8 cellular contexts compared by ENCODE assay signal in genomic region chrX:16892504-16893362, GRCh38. TPM values are rescaled to one million over a fixed set of nuclear protein-coding genes. Genes with fewer than 3 reads are reported as not detected.
DNase-seq lines count a peak whose midpoint lies in the region; ATAC-seq, FAIRE-seq and TF ChIP-seq lines count a peak whose summit lies in the region.

No MANE protein-coding gene starts in this region.

- H3K27me3 ChIP-seq in HUES64 (ENCODE audit: insufficient read depth, low read length): no peaks in the 10 kb centered on the region
- H3K27me3 ChIP-seq in endothelial cell of umbilical vein (ENCODE audit: control insufficient read depth in 2 of 2, insufficient read depth in 2 of 2, low read length in 2 of 2): no peaks in the 10 kb centered on the region
- H3K27me3 ChIP-seq in suprapubic skin: no peaks in the 10 kb centered on the region

- H2AFZ ChIP-seq in endothelial cell of umbilical vein (ENCODE audit: low read depth, low read length): peak overlapping the region; percentile 56

- TF ChIP-seq POLR2A in endothelial cell of umbilical vein (IDR thresholded peaks at IDR 0.05; ENCODE audit: low read depth, low read length) (no peak), suprapubic skin (IDR thresholded peaks at IDR 0.05) (no peak)

- POLR2A ChIA-PET in activated CD8-positive, alpha-beta T cell treated with anti-CD3 and anti-CD28 coated beads, Interleukin-2, amount 10 ng/mL, durations not matched to agents 7 days and 5 days (lab: Charles Lee): no interaction called here
- POLR2A ChIA-PET in endothelial cell of umbilical vein (lab: Charles Lee): no interaction called here

- H3K4me2 ChIP-seq in endothelial cell of umbilical vein (ENCODE audit: insufficient read depth, low read length): no peak overlapping the region

- peaks cover 3% of the 10 kb centered on the region for H3K27me3 Mint-ChIP-seq in activated CD8-positive, alpha-beta T cell treated with anti-CD3 and anti-CD28 coated beads, Interleukin-2, amount 10 ng/mL, durations not matched to agents 7 days and 5 days (ENCODE audit: low read depth)

- H3K9me1 ChIP-seq in endothelial cell of umbilical vein (replicated peaks; ENCODE audit: control insufficient read depth, extremely low read depth, insufficient read depth, low read length): no peaks in the 10 kb centered on the region

- no TSS peak for BruUV-seq in endothelial cell of umbilical vein (replicated peaks; lab: Mats Ljungman, UMichigan)

- dilution Hi-C loops in endothelial cell of umbilical vein (cut with MboI; ENCODE audit: extremely low pct_ligation_motif_present, low sequenced_read_pairs): no loop called here

- H3K36me3 ChIP-seq in HUES64 (ENCODE audit: insufficient read depth, low read length) (no peaks in the 10 kb centered on the region), endothelial cell of umbilical vein (ENCODE audit: control insufficient read depth in 2 of 2, extremely low read depth in 1 of 2, insufficient read depth in 2 of 2, low read length in 2 of 2) (no peaks in the 10 kb centered on the region), suprapubic skin (no peaks in the 10 kb centered on the region)

- 26% methylated on average over 7 of the region's 9 CpGs for WGBS in HUES64
- 14% methylated on average over 9 of the region's 9 CpGs for WGBS in suprapubic skin

- CTCF ChIA-PET in activated CD8-positive, alpha-beta T cell treated with anti-CD3 and anti-CD28 coated beads, Interleukin-2, amount 10 ng/mL, durations not matched to agents 7 days and 5 days (lab: Charles Lee): interaction anchor here (0.5 to 2.5 kb wide), 7 partner anchors 8 to 161 kb away, joined by 3 to 23 read pairs (median 3); partner anchors contain the start of gene REPS2
- CTCF ChIA-PET in endothelial cell of umbilical vein (lab: Charles Lee): interaction anchor here (0.6 to 4.0 kb wide), 18 partner anchors 9 to 229 kb away, joined by 3 to 48 read pairs (median 3); no protein-coding TSS in a partner anchor

- H3K4me1 ChIP-seq in HUES64 (ENCODE audit: insufficient read depth, low read length) (no peaks in the 10 kb centered on the region), endothelial cell of umbilical vein (ENCODE audit: control insufficient read depth, extremely low read depth, insufficient read depth, low read length) (no peaks in the 10 kb centered on the region), suprapubic skin (no peaks in the 10 kb centered on the region)

- H3K27ac Mint-ChIP-seq in activated CD8-positive, alpha-beta T cell treated with anti-CD3 and anti-CD28 coated beads, Interleukin-2, amount 10 ng/mL, durations not matched to agents 7 days and 5 days: no peak overlapping the region

- peaks cover 17% of the 10 kb centered on the region for H3K4me1 Mint-ChIP-seq in activated CD8-positive, alpha-beta T cell treated with anti-CD3 and anti-CD28 coated beads, Interleukin-2, amount 10 ng/mL, durations not matched to agents 7 days and 5 days (ENCODE audit: low read depth)

- ATAC-seq in GM19395 (IDR thresholded peaks at IDR 0.05; ENCODE audit: unreplicated experiment): peak; percentile 91
- peak; percentile 66 for ATAC-seq in activated CD8-positive, alpha-beta T cell treated with anti-CD3 and anti-CD28 coated beads, Interleukin-2, amount 10 ng/mL, durations not matched to agents 7 days and 5 days

- no peaks in the 10 kb centered on the region for H3K9me3 ChIP-seq in HUES64 (ENCODE audit: insufficient read depth, low read depth, low read length)
- no peaks in the 10 kb centered on the region for H3K9me3 ChIP-seq in endothelial cell of umbilical vein (replicated peaks; ENCODE audit: control insufficient read depth, insufficient read depth, low read length)
- H3K9me3 ChIP-seq in suprapubic skin: no peaks in the 10 kb centered on the region

- no peaks in the 10 kb centered on the region for H3K79me2 ChIP-seq in endothelial cell of umbilical vein (ENCODE audit: control insufficient read depth, insufficient read depth, low read length)

- no peaks in the 10 kb centered on the region for H4K20me1 ChIP-seq in endothelial cell of umbilical vein (replicated peaks; ENCODE audit: control insufficient read depth, extremely low read depth, insufficient read depth, low read length)

- intact Hi-C loops in endothelial cell of umbilical vein (cut with micrococcal nuclease): loop anchor here (1.0 to 2.0 kb wide), 2 partner anchors 66 to 154 kb away; no protein-coding TSS in a partner anchor

- H3K4me3 Mint-ChIP-seq in activated CD8-positive, alpha-beta T cell treated with anti-CD3 and anti-CD28 coated beads, Interleukin-2, amount 10 ng/mL, durations not matched to agents 7 days and 5 days: no peak overlapping the region

- TF ChIP-seq CTCF in endothelial cell of umbilical vein (IDR thresholded peaks at IDR 0.05; ENCODE audit: extremely low read depth in 1 of 2, insufficient read depth in 1 of 2, low read depth in 1 of 2, low read length in 2 of 2) (peak; percentile 67 to 76), suprapubic skin (IDR thresholded peaks at IDR 0.05) (peak; percentile 61 to 66)

- no peaks in the 10 kb centered on the region for H3K36me3 Mint-ChIP-seq in activated CD8-positive, alpha-beta T cell treated with anti-CD3 and anti-CD28 coated beads, Interleukin-2, amount 10 ng/mL, durations not matched to agents 7 days and 5 days (ENCODE audit: low read depth)

- H3K9ac ChIP-seq in HUES64 (ENCODE audit: low read depth, low read length) (0 out of 2 replicates have a peak overlapping the region, but pooled peaks have one; percentile 29), endothelial cell of umbilical vein (replicated peaks; ENCODE audit: extremely low read depth, insufficient read depth, low read length) (no peak overlapping the region)

- FAIRE-seq in endothelial cell of umbilical vein (lab: Jason Lieb, UNC): peak; percentile 99

- H3K4me3 ChIP-seq in HUES64 (ENCODE audit: low read length): no peak overlapping the region
- no peak overlapping the region for H3K4me3 ChIP-seq in endothelial cell of umbilical vein (replicated peaks in 1 of 3; ENCODE audit: insufficient read depth in 1 of 3, low read depth in 1 of 3, low read length in 3 of 3)
- no peak overlapping the region for H3K4me3 ChIP-seq in suprapubic skin

- no peak for TF ChIP-seq EP300 in suprapubic skin (IDR thresholded peaks at IDR 0.05)

- DNase-seq in C1 segment of cervical spinal cord (lab: John Stamatoyannopoulos, UW) (peak in 12 of 14 donors; percentile 2 to 57 (median 19)), NOMO-1 (lab: John Stamatoyannopoulos, UW; ENCODE audit: unreplicated experiment in 2 of 2) (peak; percentile 77 to 95), endothelial cell of umbilical vein (ENCODE audit: low read depth, low spot score) (peak; percentile 70), middle frontal gyrus (ENCODE audit: extremely low spot score, low spot score) (peak; percentile 66), suprapubic skin (ENCODE audit: low spot score in 2 of 2) (peak in 1 of 2 donors; percentile 71)
- peak; percentile 67 for DNase-seq in activated CD8-positive, alpha-beta T cell treated with anti-CD3 and anti-CD28 coated beads, Interleukin-2, amount 10 ng/mL, durations not matched to agents 7 days and 5 days

- no peaks in the 10 kb centered on the region for H3K9me3 Mint-ChIP-seq in activated CD8-positive, alpha-beta T cell treated with anti-CD3 and anti-CD28 coated beads, Interleukin-2, amount 10 ng/mL, durations not matched to agents 7 days and 5 days (ENCODE audit: insufficient read depth)

- H3K27ac ChIP-seq in HUES64 (ENCODE audit: low read depth, low read length): no peak overlapping the region
- no peak overlapping the region for H3K27ac ChIP-seq in endothelial cell of umbilical vein (ENCODE audit: insufficient read depth, low read depth, low read length)
- H3K27ac ChIP-seq in suprapubic skin: no peak overlapping the region

TF ChIP-seq in endothelial cell of umbilical vein, 7 proteins besides CTCF, POLR2A, EP300 and RAD21 (continues in another document):
- TF ChIP-seq EZH2 (IDR thresholded peaks at IDR 0.05; ENCODE audit: borderline replicate concordance, low read depth, low read length, severe bottlenecking) (no peak), MAX (IDR thresholded peaks at IDR 0.05; ENCODE audit: insufficient read depth, insufficient read length) (no peak), FOS (IDR thresholded peaks at IDR 0.05; ENCODE audit: borderline replicate concordance, insufficient read depth, low read length) (no peak), POLR2AphosphoS5 (IDR thresholded peaks at IDR 0.05; ENCODE audit: insufficient read depth, low read depth, low read length) (no peak), GATA2 (IDR thresholded peaks at IDR 0.05; ENCODE audit: insufficient read depth, insufficient read length, low read depth, low read length) (no peak)

RNA-seq across cellular contexts. Expression of gene RBBP7, which starts 22.6 kb away (rescaled TPM):
- 105 TPM for polyA plus RNA-seq in HUES64 (2013, experiment 1 of 2)
- polyA plus RNA-seq in HUES64 (2013, experiment 2 of 2): 120 TPM
- total RNA-seq in activated CD8-positive, alpha-beta T cell treated with anti-CD3 and anti-CD28 coated beads, Interleukin-2, amount 10 ng/mL, durations not matched to agents 7 days and 5 days: 100 to 1,000 TPM; 195 to 201 TPM
- 129 and 130 TPM in 2 replicates for total RNA-seq in endothelial cell of umbilical vein
- 69.7 and 81.5 TPM in 2 replicates for polyA plus RNA-seq in endothelial cell of umbilical vein
- 108 and 113 TPM in 2 replicates for polyA plus RNA-seq in endothelial cell of umbilical vein (2011; cell fraction: cytosol; rRNA removed)
- polyA plus RNA-seq in endothelial cell of umbilical vein (2011; cell fraction: nucleus; rRNA removed): 156 and 195 TPM in 2 replicates
- 99.8 and 152 TPM in 2 replicates for polyA plus RNA-seq in endothelial cell of umbilical vein (2012)
- 87.2 and 87.8 TPM in 2 replicates for polyA minus RNA-seq in endothelial cell of umbilical vein
- 173 TPM for polyA minus RNA-seq in endothelial cell of umbilical vein (2011; cell fraction: cytosol; rRNA and poly(A)+ RNA removed)
- 46.1 and 64.2 TPM in 2 replicates for polyA minus RNA-seq in endothelial cell of umbilical vein (2011; cell fraction: nucleus; rRNA and poly(A)+ RNA removed)
- 10 to 100 TPM; 62.9 to 88.8 (median 66.0) TPM for total RNA-seq in suprapubic skin

RNA-seq across cellular contexts. Expression of gene REPS2, which starts 53.7 kb away (rescaled TPM):
- polyA plus RNA-seq in HUES64 (2013, experiment 1 of 2): 1.6 TPM
- polyA plus RNA-seq in HUES64 (2013, experiment 2 of 2): 0.89 TPM
- total RNA-seq in activated CD8-positive, alpha-beta T cell treated with anti-CD3 and anti-CD28 coated beads, Interleukin-2, amount 10 ng/mL, durations not matched to agents 7 days and 5 days: not detected
- total RNA-seq in endothelial cell of umbilical vein: 2.6 and 4.9 TPM in 2 replicates
- 0.78 and 0.91 TPM in 2 replicates for polyA plus RNA-seq in endothelial cell of umbilical vein
- polyA plus RNA-seq in endothelial cell of umbilical vein (2011; cell fraction: cytosol; rRNA removed): 1.4 and 2.2 TPM in 2 replicates
- polyA plus RNA-seq in endothelial cell of umbilical vein (2011; cell fraction: nucleus; rRNA removed): 1.2 and 1.7 TPM in 2 replicates
- polyA plus RNA-seq in endothelial cell of umbilical vein (2012): 0.83 and 1.7 TPM in 2 replicates
- 2.7 and 5.1 TPM in 2 replicates for polyA minus RNA-seq in endothelial cell of umbilical vein
- 2.7 TPM for polyA minus RNA-seq in endothelial cell of umbilical vein (2011; cell fraction: cytosol; rRNA and poly(A)+ RNA removed)
- 2.9 and 3.8 TPM in 2 replicates for polyA minus RNA-seq in endothelial cell of umbilical vein (2011; cell fraction: nucleus; rRNA and poly(A)+ RNA removed)
- total RNA-seq in suprapubic skin: 10 to 100 TPM in 1 of 4 donors, 1 to 10 TPM in 3; 6.2 to 10.9 (median 8.6) TPM
